ENCODE assay signal across 1 cellular context in genomic region chr6:146950351-146950835, GRCh38.
TF ChIP-seq lines count a peak whose summit lies in the region.

No MANE protein-coding gene starts in this region.

TF ChIP-seq in HepG2, 621 proteins besides CTCF, POLR2A, EP300 and RAD21 (continued from another document and continues in another):
- TF ChIP-seq RARA (CRISPR knock-in tag; IDR thresholded peaks at IDR 0.05), result peak; percentile 92
- TF ChIP-seq ZNF331 (CRISPR knock-in tag; IDR thresholded peaks at IDR 0.05), result peak; percentile 59; the same call in 1 of the 2 replicates
- 0 out of 2 replicates have a peak, but pooled peaks have one; percentile 17 for TF ChIP-seq CBX5 (CRISPR knock-in tag; IDR thresholded peaks at IDR 0.05; ENCODE audit: borderline replicate concordance)
- no peak for TF ChIP-seq ZNF512 (CRISPR knock-in tag; IDR thresholded peaks at IDR 0.05)
- peak; percentile 76 for TF ChIP-seq TCF7 (IDR thresholded peaks at IDR 0.05; ENCODE audit: low read depth)
- 0 out of 2 replicates have a peak, but pooled peaks have one; percentile 37 for TF ChIP-seq ZBTB25 (CRISPR knock-in tag; IDR thresholded peaks at IDR 0.05)
- TF ChIP-seq MEIS2 (CRISPR knock-in tag; IDR thresholded peaks at IDR 0.05), result peak; percentile 89; the same call in 1 of the 2 replicates
- 0 out of 2 replicates have a peak, but pooled peaks have one; percentile 20 for TF ChIP-seq ZNF710 (CRISPR knock-in tag; IDR thresholded peaks at IDR 0.05; ENCODE audit: borderline replicate concordance)
- TF ChIP-seq ELF1 (CRISPR knock-in tag; IDR thresholded peaks at IDR 0.05), result peak; percentile 82
- peak in 1 of 2 experiments; percentile 77; a peak in 1 of 4 replicates for TF ChIP-seq REST (IDR thresholded peaks at IDR 0.05; ENCODE audit: borderline replicate concordance in 1 of 2, low read depth in 1 of 2, low read length in 2 of 2)
- TF ChIP-seq HOXA3 (CRISPR knock-in tag; IDR thresholded peaks at IDR 0.05), result peak; percentile 51; the same call in 1 of the 2 replicates
- TF ChIP-seq ZHX1 (CRISPR knock-in tag; IDR thresholded peaks at IDR 0.05; ENCODE audit: low read depth), result no peak
- 0 out of 2 replicates have a peak, but pooled peaks have one; percentile 28 for TF ChIP-seq REPIN1 (CRISPR knock-in tag; IDR thresholded peaks at IDR 0.05; ENCODE audit: borderline replicate concordance, low read depth)
- 0 out of 2 replicates have a peak, but pooled peaks have one; percentile 38 for TF ChIP-seq NR2F6 (IDR thresholded peaks at IDR 0.05)
- TF ChIP-seq NR2F6 (CRISPR knock-in tag; IDR thresholded peaks at IDR 0.05), result peak; percentile 53
- no peak for TF ChIP-seq THYN1 (CRISPR knock-in tag; IDR thresholded peaks at IDR 0.05; ENCODE audit: borderline replicate concordance, low read depth)
- TF ChIP-seq MYNN (CRISPR knock-in tag; IDR thresholded peaks at IDR 0.05; ENCODE audit: low read depth), result 0 out of 2 replicates have a peak, but pooled peaks have one; percentile 49
- TF ChIP-seq ZNF333 (CRISPR knock-in tag; IDR thresholded peaks at IDR 0.05; ENCODE audit: borderline replicate concordance), result no peak
- peak; percentile 80; the same call in 1 of the 2 replicates for TF ChIP-seq NCOR1 (IDR thresholded peaks at IDR 0.05; ENCODE audit: borderline replicate concordance, low read length)
- peak; percentile 67 for TF ChIP-seq SAP130 (CRISPR knock-in tag; IDR thresholded peaks at IDR 0.05; ENCODE audit: low read depth)
- TF ChIP-seq ISL2 (CRISPR knock-in tag; IDR thresholded peaks at IDR 0.05), result peak; percentile 50; the same call in 1 of the 2 replicates
- TF ChIP-seq ZNF607 (CRISPR knock-in tag; IDR thresholded peaks at IDR 0.05; ENCODE audit: borderline replicate concordance), result peak; percentile 59; the same call in 1 of the 2 replicates
- TF ChIP-seq ZNF253 (CRISPR knock-in tag; IDR thresholded peaks at IDR 0.05; ENCODE audit: borderline replicate concordance), result no peak
- peak; percentile 53; the same call in 1 of the 2 replicates for TF ChIP-seq RNF2 (conservative IDR thresholded peaks at IDR 0.05; ENCODE audit: low read depth)
- TF ChIP-seq BHLHE40 (IDR thresholded peaks at IDR 0.05; ENCODE audit: low read length), result peak; percentile 18; the same call in 1 of the 2 replicates
- TF ChIP-seq ZHX2 (IDR thresholded peaks at IDR 0.05; ENCODE audit: low read depth), result no peak
- TF ChIP-seq ZHX2 (CRISPR knock-in tag; IDR thresholded peaks at IDR 0.05; ENCODE audit: borderline replicate concordance), result no peak
- TF ChIP-seq SOX13 (IDR thresholded peaks at IDR 0.05), result peak; percentile 30; the same call in 1 of the 2 replicates
- peak in 1 of 2 experiments; percentile 86; a peak in 2 of 4 replicates for TF ChIP-seq SOX13 (CRISPR knock-in tag; conservative IDR thresholded peaks at IDR 0.05 in 1 of 2, IDR thresholded peaks at IDR 0.05 in 1 of 2)
- TF ChIP-seq ZSCAN9 (CRISPR knock-in tag; IDR thresholded peaks at IDR 0.05; ENCODE audit: borderline replicate concordance), result peak; percentile 68; the same call in 1 of the 2 replicates
- no peak for TF ChIP-seq ZNF543 (CRISPR knock-in tag; IDR thresholded peaks at IDR 0.05)
- TF ChIP-seq ZBTB43 (CRISPR knock-in tag; conservative IDR thresholded peaks at IDR 0.05), result peak; percentile 71; the same call in 1 of the 2 replicates
- no peak for TF ChIP-seq ZNF747 (CRISPR knock-in tag; IDR thresholded peaks at IDR 0.05; ENCODE audit: borderline replicate concordance)
- TF ChIP-seq ZNF644 (CRISPR knock-in tag; IDR thresholded peaks at IDR 0.05; ENCODE audit: low read depth), result peak; percentile 55; the same call in 1 of the 2 replicates
- peak; percentile 87 for TF ChIP-seq FOXP4 (CRISPR knock-in tag; IDR thresholded peaks at IDR 0.05)
- peak; percentile 83; the same call in 1 of the 2 replicates for TF ChIP-seq FOXJ3 (CRISPR knock-in tag; IDR thresholded peaks at IDR 0.05; ENCODE audit: borderline replicate concordance)
- TF ChIP-seq ZNF34 (CRISPR knock-in tag; IDR thresholded peaks at IDR 0.05; ENCODE audit: borderline replicate concordance), result no peak
